Comparison of ENCODE assay signal across 8 cellular contexts in the genomic region with DNA sequence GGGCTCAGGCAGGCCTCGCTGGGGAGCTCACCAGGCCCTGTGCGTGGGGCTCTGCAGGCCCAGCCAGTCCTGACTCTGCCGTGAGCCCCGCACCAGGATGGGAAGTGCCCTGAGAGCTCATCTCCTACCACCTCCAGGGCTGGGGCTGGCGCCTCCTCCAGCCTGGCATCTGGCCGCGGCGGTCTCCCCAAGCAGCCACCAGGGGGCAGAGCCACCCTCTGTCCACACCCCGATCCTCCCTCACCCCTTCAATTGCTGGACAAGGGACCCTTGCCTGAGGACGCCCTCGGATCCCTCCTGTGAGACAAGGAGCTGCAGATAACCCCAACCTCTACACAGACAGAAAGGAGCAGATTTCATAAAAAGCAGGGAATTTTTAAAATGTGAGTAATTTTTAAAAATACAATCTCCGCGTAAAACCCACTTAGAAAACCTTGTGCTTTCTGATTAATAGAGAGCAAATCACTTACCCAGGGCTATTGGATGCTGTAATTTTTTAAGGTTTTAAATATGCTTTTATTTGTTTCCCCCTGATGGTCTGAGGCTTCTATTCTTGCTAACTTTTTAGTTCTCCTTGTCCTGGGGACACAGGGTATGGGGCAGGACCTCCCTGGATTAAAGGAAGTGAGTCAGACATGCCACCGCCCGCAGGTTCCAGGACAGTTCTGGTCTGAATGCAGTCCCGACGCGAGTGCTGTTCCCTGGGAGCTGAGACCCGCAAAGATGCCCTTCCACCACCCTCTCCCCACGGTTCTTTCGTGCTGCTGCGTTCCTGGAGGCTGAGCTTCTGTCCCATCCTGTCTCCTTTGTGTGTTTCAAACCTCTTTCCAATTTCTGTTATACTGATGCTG. TPM values are rescaled to one million over a fixed set of nuclear protein-coding genes. Genes with fewer than 3 reads are reported as not detected.
DNase-seq lines count a peak whose midpoint lies in the region; ATAC-seq, FAIRE-seq and TF ChIP-seq lines count a peak whose summit lies in the region.

No MANE protein-coding gene starts in this region.

- in situ Hi-C loops in GM13976 (cut with MboI; ENCODE audit: low sequenced_read_pairs, unreplicated experiment) (no loop called here), K562 (cut with MboI) (loop anchor here (25.0 kb wide), 1 partner anchor 1716 kb away; no protein-coding TSS in a partner anchor)

- TF ChIP-seq POLR2A in A549 (IDR thresholded peaks at IDR 0.05; ENCODE audit: low read length): no peak
- no peak for TF ChIP-seq POLR2A in K562 (conservative IDR thresholded peaks at IDR 0.05)

- no peaks in the 10 kb centered on the region for H3K36me3 ChIP-seq in K562 (ENCODE audit: control insufficient read depth, insufficient read depth, low read length)

- TF ChIP-seq RAD21 in A549 (conservative IDR thresholded peaks at IDR 0.05 in 1 of 2, IDR thresholded peaks at IDR 0.05 in 1 of 2) (peak; percentile 78 to 85), K562 (CRISPR knock-in tag; conservative IDR thresholded peaks at IDR 0.05 in 1 of 2, IDR thresholded peaks at IDR 0.05 in 1 of 2) (peak; percentile 40 to 67)

- H3K27me3 ChIP-seq in K562 (ENCODE audit: control insufficient read depth in 2 of 2, insufficient read depth in 2 of 2, low read length in 2 of 2): no peaks in the 10 kb centered on the region; a peak in 1 of 5 replicates

- H3K4me2 ChIP-seq in A549: peak overlapping the region; percentile 59
- H3K4me2 ChIP-seq in K562 (ENCODE audit: insufficient read depth, low read length): no peak overlapping the region

- H3K79me2 ChIP-seq in K562 (ENCODE audit: control insufficient read depth, insufficient read depth, low read length): no peaks in the 10 kb centered on the region

- TF ChIP-seq CTCF in A549 (IDR thresholded peaks at IDR 0.05): peak; percentile 85
- TF ChIP-seq CTCF in GM13976 (IDR thresholded peaks at IDR 0.05; ENCODE audit: borderline replicate concordance, control extremely low read depth, extremely low read depth, insufficient read depth, missing control alignments): peak; percentile 85
- TF ChIP-seq CTCF in K562 (IDR thresholded peaks at IDR 0.05 in 2 of 3, conservative IDR thresholded peaks at IDR 0.05 in 1 of 3; ENCODE audit: insufficient read depth in 2 of 3, low read depth in 1 of 3, low read length in 3 of 3): peak; percentile 74 to 83 (median 80)

- no peaks in the 10 kb centered on the region for H3K9me1 ChIP-seq in K562 (ENCODE audit: control insufficient read depth, insufficient read depth, low read length)

- POLR2A ChIA-PET in A549 (lab: Yijun Ruan, JAX): no interaction called here
- POLR2A ChIA-PET in K562 (lab: Yijun Ruan, JAX): no interaction called here

- no TSS peak for BruUV-seq in K562 (replicated peaks; lab: Mats Ljungman, UMichigan)

- H3K27ac ChIP-seq in A549 (no peak overlapping the region), K562 (ENCODE audit: extremely low read depth, low read depth, low read length) (no peak overlapping the region)

- H2AFZ ChIP-seq in K562 (ENCODE audit: low read depth, low read length): no peak overlapping the region

- H4K20me1 ChIP-seq in K562 (replicated peaks; ENCODE audit: control insufficient read depth, insufficient read depth, low read length): no peaks in the 10 kb centered on the region

- 21% methylated on average over 18 of the region's 22 CpGs for WGBS in A549 (ENCODE audit: missing lambda C conversion rate)
- 5% methylated on average over 21 of the region's 22 CpGs for WGBS in K562 (ENCODE audit: insufficient coverage, low coverage, missing lambda C conversion rate)

- intact Hi-C loops in K562 (cut with micrococcal nuclease): loop anchor here (5.0 to 10.0 kb wide), 2 partner anchors 331 to 543 kb away; no protein-coding TSS in a partner anchor

- peak; percentile 82 to 91 for ATAC-seq in A549
- ATAC-seq in K562: peak; percentile 92
- no peak for ATAC-seq in HG03095 (IDR thresholded peaks at IDR 0.05; ENCODE audit: unreplicated experiment)

- H3K9me3 ChIP-seq in A549 (no peaks in the 10 kb centered on the region), K562 (replicated peaks; ENCODE audit: control insufficient read depth, insufficient read depth, low read depth, low read length) (no peaks in the 10 kb centered on the region)

- H3K4me1 ChIP-seq in A549: peaks cover 16% of the 10 kb centered on the region; the same call in 2 of the 3 replicates
- H3K4me1 ChIP-seq in K562 (replicated peaks in 1 of 2; ENCODE audit: control insufficient read depth in 2 of 2, insufficient read depth in 2 of 2, low read length in 2 of 2): peaks cover 0 to 4% of the 10 kb centered on the region in 2 experiments; a peak in 2 of 5 replicates

- DNase-seq in A549 (ENCODE audit: low read depth in 1 of 2, low spot score in 1 of 2): peak; percentile 62 to 69
- DNase-seq in GM13976 (ENCODE audit: low spot score): peak; percentile 72
- DNase-seq in M059J (ENCODE audit: low read depth): peak; percentile 28
- DNase-seq in T-helper 9 cell: peak; percentile 47
- DNase-seq in K562 (ENCODE audit: extremely low read depth in 1 of 4, low spot score in 3 of 4): peak; percentile 53 to 77 (median 68)
- peak; percentile 21 for DNase-seq in iris pigment epithelial cell (ENCODE audit: low read depth)
- DNase-seq in stimulated activated CD4-positive, alpha-beta T cell treated with anti-CD3 and anti-CD28 coated beads, Interleukin-4, amount 100 ng/mL, for 1 hour: peak; percentile 61

- no peak overlapping the region for H3K9ac ChIP-seq in K562 (ENCODE audit: insufficient read depth in 1 of 2, low read depth in 2 of 2, low read length in 2 of 2)

- TF ChIP-seq EP300 in A549 (IDR thresholded peaks at IDR 0.05) (no peak), K562 (IDR thresholded peaks at IDR 0.05; ENCODE audit: low read length) (no peak)

- peak; percentile 51 for FAIRE-seq in A549 (lab: Jason Lieb, UNC)
- FAIRE-seq in K562 (lab: Jason Lieb, UNC): no peak

- no peak overlapping the region for H3K4me3 ChIP-seq in A549
- no peak overlapping the region for H3K4me3 ChIP-seq in K562

- CTCF ChIA-PET in A549 (lab: Yijun Ruan, JAX) (interaction anchor here (0.6 to 6.2 kb wide), 49 partner anchors 9 to 595 kb away, joined by 3 to 67 read pairs (median 5); a partner anchor contains a TSS), K562 (lab: Yijun Ruan, JAX; ENCODE audit: low intra/inter-chr PET ratio) (no interaction called here)

TF ChIP-seq in A549, 52 proteins besides CTCF, POLR2A, EP300 and RAD21:
- TF ChIP-seq, protein P1, sequence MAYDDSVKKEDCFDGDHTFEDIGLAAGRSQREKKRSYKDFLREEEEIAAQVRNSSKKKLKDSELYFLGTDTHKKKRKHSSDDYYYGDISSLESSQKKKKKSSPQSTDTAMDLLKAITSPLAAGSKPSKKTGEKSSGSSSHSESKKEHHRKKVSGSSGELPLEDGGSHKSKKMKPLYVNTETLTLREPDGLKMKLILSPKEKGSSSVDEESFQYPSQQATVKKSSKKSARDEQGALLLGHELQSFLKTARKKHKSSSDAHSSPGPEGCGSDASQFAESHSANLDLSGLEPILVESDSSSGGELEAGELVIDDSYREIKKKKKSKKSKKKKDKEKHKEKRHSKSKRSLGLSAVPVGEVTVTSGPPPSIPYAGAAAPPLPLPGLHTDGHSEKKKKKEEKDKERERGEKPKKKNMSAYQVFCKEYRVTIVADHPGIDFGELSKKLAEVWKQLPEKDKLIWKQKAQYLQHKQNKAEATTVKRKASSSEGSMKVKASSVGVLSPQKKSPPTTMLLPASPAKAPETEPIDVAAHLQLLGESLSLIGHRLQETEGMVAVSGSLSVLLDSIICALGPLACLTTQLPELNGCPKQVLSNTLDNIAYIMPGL (CRISPR knock-in tag; IDR thresholded peaks at IDR 0.05; ENCODE audit: borderline replicate concordance): no peak
- peak; percentile 93 for TF ChIP-seq SMC3 (IDR thresholded peaks at IDR 0.05)

TF ChIP-seq in K562, 482 proteins besides CTCF, POLR2A, EP300 and RAD21 (continues in another document):
- TF ChIP-seq HCFC1 (IDR thresholded peaks at IDR 0.05; ENCODE audit: low read depth, low read length) (no peak), ZNF830 (CRISPR knock-in tag; IDR thresholded peaks at IDR 0.05) (no peak), EWSR1 (IDR thresholded peaks at IDR 0.05; ENCODE audit: borderline replicate concordance, low read depth, partially characterized antibody) (no peak), JUND (IDR thresholded peaks at IDR 0.05; ENCODE audit: borderline replicate concordance, low read depth, low read length) (no peak), JUND (tag; IDR thresholded peaks at IDR 0.05; ENCODE audit: borderline replicate concordance, low read depth, low read length) (no peak)

RNA-seq across cellular contexts. Expression of a gene that starts 52.3 kb away (rescaled TPM):
- 1.4 and 1.8 TPM in 2 replicates for polyA plus RNA-seq in A549 (2011; rRNA removed)
- polyA plus RNA-seq in A549 (2012; cell fraction: cytosol; rRNA removed): 2.4 and 3.7 TPM in 2 replicates
- polyA plus RNA-seq in A549 (2012; cell fraction: nucleus; rRNA removed): 11.7 and 11.9 TPM in 2 replicates
- polyA plus RNA-seq in A549 (2017; fragmentation: RNase III; extraction: RNeasy Plus Mini Kit Qiagen cat#74134 plus additional on column Dnase treatment): 1.3 to 1.5 TPM (median 1.3 TPM) in 3 replicates
- 5.2 and 5.7 TPM in 2 replicates for polyA minus RNA-seq in A549 (2011; rRNA and poly(A)+ RNA removed)
- 1.8 and 2.0 TPM in 2 replicates for total RNA-seq in M059J (2014; rRNA removed; shearing (Covaris generic))
- total RNA-seq in K562 (2011; cell fraction: chromatin; rRNA removed; ENCODE audit: low replicate concordance): 0.26 and 0.35 TPM in 2 replicates
- 1.0 TPM in 1 of 2 replicates, not detected in the other for total RNA-seq in K562 (2011; cell fraction: nucleolus; rRNA removed)
- total RNA-seq in K562 (2011; cell fraction: nucleoplasm; rRNA removed): 0.46 and 0.59 TPM in 2 replicates
- 0.29 TPM in 1 of 2 replicates, not detected in the other for total RNA-seq in K562 (2014; rRNA removed)
- total RNA-seq in K562 (2014; rRNA removed; fragmentation: Illumina TruSeq; extraction: Trizol): not detected in 2 replicates
- not detected in 2 replicates for total RNA-seq in K562 (2015; rRNA removed; fragmentation: Illumina TruSeq; extraction: Trizol)
- not detected in 2 replicates for total RNA-seq in K562 (2021)
- 0.04 TPM in 1 of 2 replicates, not detected in the other for polyA plus RNA-seq in K562 (2011; rRNA removed)
- 0.16 TPM in 1 of 2 replicates, not detected in the other for polyA plus RNA-seq in K562 (2011; cell fraction: cytosol; rRNA removed)
- 0.04 and 0.24 TPM in 2 replicates for polyA plus RNA-seq in K562 (2011; cell fraction: nucleus; rRNA removed)
- polyA plus RNA-seq in K562 (2012): 0.03 and 0.28 TPM in 2 replicates
- not detected in 2 replicates for polyA plus RNA-seq in K562 (2014; fragmentation: Illumina TruSeq; extraction: Trizol)
- not detected for polyA plus RNA-seq in K562 (2014; fragmentation: Nextera tagmentation; extraction: Ambion mirVana)
- polyA plus RNA-seq in K562 (2014; rRNA removed): not detected in 2 replicates
- polyA minus RNA-seq in K562 (2011; rRNA and poly(A)+ RNA removed): not detected in 2 replicates
- not detected in 2 replicates for polyA minus RNA-seq in K562 (2011; cell fraction: cytosol; rRNA and poly(A)+ RNA removed)
- under 0.01 TPM in 1 of 2 replicates, not detected in the other for polyA minus RNA-seq in K562 (2011; cell fraction: nucleus; rRNA and poly(A)+ RNA removed)

Comparison
In these comparisons a context has a peak if more than half of its experiments do, and no peak if none do; other contexts are left out.
1. DNase-seq: peak in every context shown above with its lines; median percentile 72 in GM13976; 68 in K562; 66 in A549; 61 in stimulated activated CD4-positive, alpha-beta T cell treated with anti-CD3 and anti-CD28 coated beads, Interleukin-4, amount 100 ng/mL, for 1 hour; 47 in T-helper 9 cell; 28 in M059J; 21 in iris pigment epithelial cell.